In the genomic region with DNA sequence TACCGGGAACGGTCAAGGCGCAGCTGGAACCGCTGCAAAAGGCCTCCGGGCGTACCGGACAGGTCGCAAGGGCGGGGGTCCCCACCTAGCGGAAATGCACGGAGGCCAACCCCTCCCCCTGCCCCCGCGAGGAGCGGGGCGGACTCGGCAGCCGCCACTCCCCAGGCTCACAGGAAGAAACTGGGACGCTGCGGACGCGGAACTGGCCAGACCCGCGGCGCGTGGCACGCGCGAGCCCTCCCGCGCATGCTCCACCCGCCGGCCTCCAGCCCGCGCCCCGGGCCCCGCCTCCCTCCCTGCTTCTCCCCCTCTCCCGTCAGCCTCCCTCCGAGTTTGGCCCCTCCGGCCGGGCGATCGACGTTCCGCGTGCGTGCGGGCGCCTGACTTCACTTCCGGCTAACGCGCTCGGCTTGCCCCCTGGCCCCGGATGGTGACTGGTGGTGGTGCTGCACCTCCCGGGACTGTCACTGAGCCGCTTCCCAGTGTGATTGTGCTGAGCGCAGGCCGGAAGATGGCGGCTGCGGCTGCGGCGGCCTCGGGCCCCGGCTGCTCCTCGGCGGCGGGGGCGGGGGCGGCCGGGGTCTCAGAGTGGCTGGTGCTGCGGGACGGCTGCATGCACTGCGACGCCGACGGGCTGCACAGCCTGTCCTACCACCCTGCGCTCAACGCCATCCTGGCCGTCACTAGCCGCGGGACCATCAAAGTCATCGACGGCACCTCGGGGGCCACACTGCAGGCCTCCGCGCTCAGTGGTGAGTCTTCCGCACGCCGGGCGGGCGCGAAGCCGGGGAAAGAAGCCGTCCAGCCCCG, we compare ENCODE assay signal across 8 cellular contexts. TPM values are rescaled to one million over a fixed set of nuclear protein-coding genes. Genes with fewer than 3 reads are reported as not detected.
A peak's percentile ranks its signal among the peaks of the same experiment; 100 is the strongest.
DNase-seq lines count a peak whose midpoint lies in the region; ATAC-seq, FAIRE-seq and TF ChIP-seq lines count a peak whose summit lies in the region.

A gene with protein sequence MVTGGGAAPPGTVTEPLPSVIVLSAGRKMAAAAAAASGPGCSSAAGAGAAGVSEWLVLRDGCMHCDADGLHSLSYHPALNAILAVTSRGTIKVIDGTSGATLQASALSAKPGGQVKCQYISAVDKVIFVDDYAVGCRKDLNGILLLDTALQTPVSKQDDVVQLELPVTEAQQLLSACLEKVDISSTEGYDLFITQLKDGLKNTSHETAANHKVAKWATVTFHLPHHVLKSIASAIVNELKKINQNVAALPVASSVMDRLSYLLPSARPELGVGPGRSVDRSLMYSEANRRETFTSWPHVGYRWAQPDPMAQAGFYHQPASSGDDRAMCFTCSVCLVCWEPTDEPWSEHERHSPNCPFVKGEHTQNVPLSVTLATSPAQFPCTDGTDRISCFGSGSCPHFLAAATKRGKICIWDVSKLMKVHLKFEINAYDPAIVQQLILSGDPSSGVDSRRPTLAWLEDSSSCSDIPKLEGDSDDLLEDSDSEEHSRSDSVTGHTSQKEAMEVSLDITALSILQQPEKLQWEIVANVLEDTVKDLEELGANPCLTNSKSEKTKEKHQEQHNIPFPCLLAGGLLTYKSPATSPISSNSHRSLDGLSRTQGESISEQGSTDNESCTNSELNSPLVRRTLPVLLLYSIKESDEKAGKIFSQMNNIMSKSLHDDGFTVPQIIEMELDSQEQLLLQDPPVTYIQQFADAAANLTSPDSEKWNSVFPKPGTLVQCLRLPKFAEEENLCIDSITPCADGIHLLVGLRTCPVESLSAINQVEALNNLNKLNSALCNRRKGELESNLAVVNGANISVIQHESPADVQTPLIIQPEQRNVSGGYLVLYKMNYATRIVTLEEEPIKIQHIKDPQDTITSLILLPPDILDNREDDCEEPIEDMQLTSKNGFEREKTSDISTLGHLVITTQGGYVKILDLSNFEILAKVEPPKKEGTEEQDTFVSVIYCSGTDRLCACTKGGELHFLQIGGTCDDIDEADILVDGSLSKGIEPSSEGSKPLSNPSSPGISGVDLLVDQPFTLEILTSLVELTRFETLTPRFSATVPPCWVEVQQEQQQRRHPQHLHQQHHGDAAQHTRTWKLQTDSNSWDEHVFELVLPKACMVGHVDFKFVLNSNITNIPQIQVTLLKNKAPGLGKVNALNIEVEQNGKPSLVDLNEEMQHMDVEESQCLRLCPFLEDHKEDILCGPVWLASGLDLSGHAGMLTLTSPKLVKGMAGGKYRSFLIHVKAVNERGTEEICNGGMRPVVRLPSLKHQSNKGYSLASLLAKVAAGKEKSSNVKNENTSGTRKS (N-terminal part only) (plus strand): TSS at position 289 of the 810 bp plus-strand sequence. CDS start 139 bp downstream, at position 428.

- CTCF ChIA-PET in activated naive CD4-positive, alpha-beta T cell treated with anti-CD3 and anti-CD28 coated beads for 36 hours (lab: Charles Lee): no interaction called here

- H2BK120ac ChIP-seq in neuronal stem cell (ENCODE audit: low read depth, low read length): peak within 1 kb of the TSS; percentile 65

- H3K36me3 ChIP-seq in GM06990 (ENCODE audit: control insufficient read depth, insufficient read depth, low read length): no peaks in the 10 kb centered on the region
- peaks cover 0 to 27% of the 10 kb centered on the region in 2 donors for H3K36me3 ChIP-seq in neuronal stem cell (replicated peaks in 1 of 2; ENCODE audit: control insufficient read depth in 2 of 2, insufficient read depth in 2 of 2, low read length in 2 of 2)
- peaks cover 0 to 3% (median 0%) of the 10 kb centered on the region in 5 donors for H3K36me3 ChIP-seq in subcutaneous abdominal adipose tissue (ENCODE audit: control insufficient read depth in 5 of 5, insufficient read depth in 5 of 5, low read length in 5 of 5)

- peak within 1 kb of the TSS; percentile 99 for H2BK5ac ChIP-seq in neuronal stem cell (ENCODE audit: low read length)

- peak within 1 kb of the TSS; percentile 78 for H3K4me3 Mint-ChIP-seq in activated naive CD4-positive, alpha-beta T cell treated with anti-CD3 and anti-CD28 coated beads for 36 hours

- TF ChIP-seq CTCF in GM06990 (IDR thresholded peaks at IDR 0.05; ENCODE audit: insufficient read depth, low read length, poor library complexity, severe bottlenecking): no peak
- TF ChIP-seq CTCF in NB4 (IDR thresholded peaks at IDR 0.05; ENCODE audit: low read depth, low read length): no peak

- H3K4ac ChIP-seq in neuronal stem cell (ENCODE audit: low read length): peak within 1 kb of the TSS; percentile 71

- no CpG with 5 or more reads among the region's 94 CpGs for WGBS in neuronal stem cell (ENCODE audit: extremely low coverage in 2 of 2, insufficient read length in 2 of 2, insufficient replicate concordance in 1 of 2), 2 donors

- H2BK12ac ChIP-seq in neuronal stem cell (ENCODE audit: low read length): peak within 1 kb of the TSS; percentile 24

- no peaks in the 10 kb centered on the region for H3K27me3 Mint-ChIP-seq in activated naive CD4-positive, alpha-beta T cell treated with anti-CD3 and anti-CD28 coated beads for 36 hours (ENCODE audit: low read depth)

- H3K23ac ChIP-seq in neuronal stem cell (ENCODE audit: low read depth, low read length, poor library complexity): peak within 1 kb of the TSS; percentile 93

- intact Hi-C loops in activated naive CD4-positive, alpha-beta T cell treated with anti-CD3 and anti-CD28 coated beads for 36 hours (cut with micrococcal nuclease): loop anchor here (1.0 to 10.0 kb wide), 7 partner anchors 80 to 1238 kb away; a partner anchor contains a TSS

- no peaks in the 10 kb centered on the region for H3K79me1 ChIP-seq in neuronal stem cell (ENCODE audit: low read depth, low read length)

- H2AFZ ChIP-seq in neuronal stem cell (ENCODE audit: low read length): peak within 1 kb of the TSS; percentile 98

- H3K4me3 ChIP-seq in GM06990 (replicated peaks; ENCODE audit: low read depth, low read length): peak within 1 kb of the TSS; percentile 82
- peak within 1 kb of the TSS; percentile 95 for H3K4me3 ChIP-seq in NB4 (ENCODE audit: low read depth, low read length)
- H3K4me3 ChIP-seq in neuronal stem cell (ENCODE audit: low read length in 2 of 2): peak within 1 kb of the TSS; percentile 99 to 100
- peak within 1 kb of the TSS; percentile 92 to 97 (median 94) for H3K4me3 ChIP-seq in subcutaneous abdominal adipose tissue (ENCODE audit: low read depth in 1 of 5, low read length in 5 of 5)

- H3K27me3 ChIP-seq in GM06990 (replicated peaks; ENCODE audit: control insufficient read depth, insufficient read depth, low read length) (no peaks in the 10 kb centered on the region), neuronal stem cell (ENCODE audit: control insufficient read depth in 3 of 3, insufficient read depth in 3 of 3, low read depth in 1 of 3, low read length in 3 of 3) (no peaks in the 10 kb centered on the region), subcutaneous abdominal adipose tissue (ENCODE audit: control insufficient read depth in 5 of 5, insufficient read depth in 4 of 5, low read length in 5 of 5) (no peaks in the 10 kb centered on the region)

- peak; percentile 87 for ATAC-seq in HG02571 (IDR thresholded peaks at IDR 0.05; ENCODE audit: unreplicated experiment)

- no peaks in the 10 kb centered on the region for H3K9me3 Mint-ChIP-seq in activated naive CD4-positive, alpha-beta T cell treated with anti-CD3 and anti-CD28 coated beads for 36 hours

- H3K4me2 ChIP-seq in neuronal stem cell (ENCODE audit: insufficient read depth, low read length, poor library complexity, severe bottlenecking): peak within 1 kb of the TSS; percentile 63

- peak; percentile 94 for TF ChIP-seq POLR2A in NB4 (IDR thresholded peaks at IDR 0.05; ENCODE audit: extremely low read depth, insufficient read length)

- peak within 1 kb of the TSS; percentile 50 for H4K91ac ChIP-seq in neuronal stem cell (ENCODE audit: low read depth, low read length, poor library complexity)

- peak within 1 kb of the TSS; percentile 85 for H3K27ac Mint-ChIP-seq in activated naive CD4-positive, alpha-beta T cell treated with anti-CD3 and anti-CD28 coated beads for 36 hours

- H3K4me1 ChIP-seq in neuronal stem cell (ENCODE audit: control insufficient read depth in 2 of 2, insufficient read depth in 1 of 2, low read depth in 1 of 2, low read length in 2 of 2): peaks cover 2 to 7% of the 10 kb centered on the region in 2 donors
- H3K4me1 ChIP-seq in subcutaneous abdominal adipose tissue (ENCODE audit: control insufficient read depth in 5 of 5, insufficient read depth in 5 of 5, low read length in 5 of 5): peaks cover 6 to 33% (median 28%) of the 10 kb centered on the region in 5 donors

- peak within 1 kb of the TSS; percentile 96 for H3K14ac ChIP-seq in neuronal stem cell (ENCODE audit: low read length)

- peak within 1 kb of the TSS; percentile 99 for H3K18ac ChIP-seq in neuronal stem cell (ENCODE audit: low read length)

- H3K9me3 ChIP-seq in neuronal stem cell (replicated peaks in 1 of 2; ENCODE audit: control insufficient read depth in 2 of 2, insufficient read depth in 1 of 2, low read depth in 1 of 2, low read length in 2 of 2): no peaks in the 10 kb centered on the region
- no peaks in the 10 kb centered on the region for H3K9me3 ChIP-seq in subcutaneous abdominal adipose tissue (ENCODE audit: control insufficient read depth in 5 of 5, low read length in 5 of 5)

- peak within 1 kb of the TSS; percentile 95 for H2BK15ac ChIP-seq in neuronal stem cell (ENCODE audit: low read length)

- no peak for FAIRE-seq in frontal cortex (lab: Jason Lieb, UNC)

- peak within 1 kb of the TSS; percentile 92 for H3K27ac ChIP-seq in neuronal stem cell (replicated peaks; ENCODE audit: low read length)
- H3K27ac ChIP-seq in subcutaneous abdominal adipose tissue (ENCODE audit: low read depth, low read length): peak within 1 kb of the TSS; percentile 96

- H3K4me1 Mint-ChIP-seq in activated naive CD4-positive, alpha-beta T cell treated with anti-CD3 and anti-CD28 coated beads for 36 hours (ENCODE audit: low read depth): peaks cover 31% of the 10 kb centered on the region

- peak; percentile 99 for DNase-seq in GM06990 (ENCODE audit: extremely low read depth, insufficient read length)
- peak; percentile 99 for DNase-seq in NB4 (ENCODE audit: low read depth)
- DNase-seq in SK-N-DZ (ENCODE audit: low spot score): peak; percentile 97
- peak; percentile 97 for DNase-seq in activated naive CD4-positive, alpha-beta T cell treated with anti-CD3 and anti-CD28 coated beads for 36 hours
- DNase-seq in frontal cortex (ENCODE audit: low spot score in 2 of 2): peak; percentile 99
- DNase-seq in neuronal stem cell (ENCODE audit: low spot score): peak; percentile 95

- H3K36me3 Mint-ChIP-seq in activated naive CD4-positive, alpha-beta T cell treated with anti-CD3 and anti-CD28 coated beads for 36 hours (ENCODE audit: low read depth): peaks cover 20% of the 10 kb centered on the region

- peak within 1 kb of the TSS; percentile 99 for H2AK5ac ChIP-seq in neuronal stem cell (ENCODE audit: low read depth, low read length)

- H4K8ac ChIP-seq in neuronal stem cell (ENCODE audit: low read depth, low read length): peak within 1 kb of the TSS; percentile 65

- peak within 1 kb of the TSS; percentile 99 for H3K9ac ChIP-seq in neuronal stem cell (ENCODE audit: low read depth, low read length, poor library complexity)
- H3K9ac ChIP-seq in subcutaneous abdominal adipose tissue (ENCODE audit: low read length in 5 of 5): peak within 1 kb of the TSS; percentile 92 to 96 (median 94)

RNA-seq across cellular contexts. Expression of the gene that starts here (rescaled TPM):
- 42.2 and 45.4 TPM in 2 replicates for polyA plus RNA-seq in SK-N-DZ (2014; cell fraction: cytosol; rRNA removed)
- 34.3 and 44.3 TPM in 2 replicates for polyA plus RNA-seq in SK-N-DZ (2014; cell fraction: nucleus; rRNA removed)
- 10 to 100 TPM; 51.4 to 52.9 TPM for total RNA-seq in activated naive CD4-positive, alpha-beta T cell treated with anti-CD3 and anti-CD28 coated beads for 36 hours
- 257 TPM for total RNA-seq in frontal cortex
- 10.9 TPM for polyA plus RNA-seq in neuronal stem cell (2013, experiment 1 of 2)
- polyA plus RNA-seq in neuronal stem cell (2013, experiment 2 of 2): 12.9 TPM

Comparison
In these comparisons a context has a peak if more than half of its experiments do, and no peak if none do; other contexts are left out.
1. Peak in every context shown above with its lines: DNase-seq, ATAC-seq, H3K4me3 ChIP-seq and H3K27ac ChIP-seq.